31 cellular contexts compared by ENCODE assay signal in the genomic region with DNA sequence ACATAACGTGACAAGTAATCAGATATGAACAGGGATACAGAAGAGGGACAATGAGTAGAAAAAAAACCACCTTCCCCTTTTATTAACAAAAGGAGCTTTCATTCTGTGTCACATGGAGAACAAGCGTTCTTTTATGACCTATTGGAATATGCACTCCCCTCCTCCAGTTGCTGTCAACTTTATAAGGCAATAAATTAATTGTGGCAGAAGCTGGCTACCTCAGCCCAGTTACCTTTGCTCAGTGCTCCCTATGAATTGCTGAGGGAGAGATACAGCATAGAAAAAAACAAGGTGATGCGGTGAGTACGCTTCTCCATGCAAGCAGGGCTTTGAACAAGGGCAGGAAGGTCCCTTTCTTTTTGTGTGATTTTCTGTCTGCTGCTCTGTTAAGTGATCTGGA. TPM values are rescaled to one million over a fixed set of nuclear protein-coding genes. Genes with fewer than 3 reads are reported as not detected.
A peak's percentile ranks its signal among the peaks of the same experiment; 100 is the strongest.
DNase-seq lines count a peak whose midpoint lies in the region; ATAC-seq, FAIRE-seq and TF ChIP-seq lines count a peak whose summit lies in the region.
"Had no signal": no experiment of that assay in that cellular context is flagged by ENCODE, and none has a peak within 500 bp of the region (broad histone marks: within the 10 kb centered on the region; RNA-seq: fewer than 3 reads in every experiment).

MGAM2 (plus strand) TSS at position 210 of the 400 bp plus-strand sequence. CDS start 5,156 bp downstream, outside the sequence.

- peak within 1 kb of the TSS; percentile 39 for H3K27ac ChIP-seq in HUES48 (ENCODE audit: low read depth, low read length)
- no peak within 1 kb of the TSS for H3K27ac ChIP-seq in duodenal mucosa (ENCODE audit: low read depth, low read length)
- H3K27ac ChIP-seq in pancreas: peak within 1 kb of the TSS in 2 of 4 donors; percentile 57 to 61
- H3K27ac ChIP-seq: gastroesophageal sphincter, skin epidermis had no signal

- ATAC-seq in pancreas (peak; percentile 73 to 86 (median 80)), GM21576 (IDR thresholded peaks at IDR 0.05; ENCODE audit: unreplicated experiment) (no peak), GM21528 (IDR thresholded peaks at IDR 0.05; ENCODE audit: low FRiP score, unreplicated experiment) (no peak)
- ATAC-seq: esophagus mucosa; gastroesophageal sphincter; stimulated activated naive CD8-positive, alpha-beta T cell treated with anti-CD3 and anti-CD28 coated beads, Interleukin-15, Interleukin-2, amounts not matched to agents 100 U/mL and 50 U/mL, for 24 hours had no signal

- H3K4me3 ChIP-seq in HUES48 (ENCODE audit: low read depth, low read length): no peak within 1 kb of the TSS
- H3K4me3 ChIP-seq in duodenal mucosa (ENCODE audit: low read depth in 1 of 2, low read length in 2 of 2): peak within 1 kb of the TSS; percentile 75 to 84
- H3K4me3 ChIP-seq in pancreas: peak within 1 kb of the TSS in 3 of 4 donors; percentile 1 to 24 (median 14)
- H3K4me3 ChIP-seq: gastroesophageal sphincter, skin epidermis had no signal

- peak; percentile 80 for DNase-seq in NCI-H69 (lab: John Stamatoyannopoulos, UW)
- DNase-seq in pancreas: peak in 1 of 6 donors; percentile 16
- no peak for DNase-seq in NCI-H345 (lab: John Stamatoyannopoulos, UW)
- DNase-seq: activated CD4-positive, CD25-positive, alpha-beta regulatory T cell treated with anti-CD3 and anti-CD28 coated beads, Interleukin-2, amount 50 U/mL, for 72 hours; activated CD8-positive, alpha-beta memory T cell treated with anti-CD3 and anti-CD28 coated beads for 24 hours; activated naive CD4-positive, alpha-beta T cell treated with anti-CD3 and anti-CD28 coated beads, Interleukin-2, amount 50 U/mL, for 16 hours; activated T-cell treated with anti-CD3 and anti-CD28 coated beads, Interleukin-2, amount 50 U/mL, for 48 hours; anterior cingulate cortex; CD4-positive, alpha-beta memory T cell; central memory CD4-positive, alpha-beta T cell; DND-41; Karpas-422; mammary epithelial cell; NCI-H1105 treated with DMSO at 0.1 percent for 48 hours; NCI-H2171 treated with DMSO at 0.1 percent for 48 hours; NCI-H748 treated with DMSO at 0.1 percent for 48 hours; SK-N-SH; stimulated activated naive CD8-positive, alpha-beta T cell treated with anti-CD3 and anti-CD28 coated beads, Interleukin-15, Interleukin-2, amounts not matched to agents 100 U/mL and 50 U/mL, for 24 hours; T-helper 9 cell had no signal

- H3K36me3 ChIP-seq in HUES48 (ENCODE audit: control insufficient read depth, insufficient read depth, low read length): no peaks in the 10 kb centered on the region
- peaks cover 0 to 3% of the 10 kb centered on the region in 2 donors for H3K36me3 ChIP-seq in duodenal mucosa (ENCODE audit: control insufficient read depth in 1 of 2, insufficient read depth in 2 of 2, low read length in 2 of 2)
- no peaks in the 10 kb centered on the region for H3K36me3 ChIP-seq in pancreas
- H3K36me3 ChIP-seq: gastroesophageal sphincter, tibial nerve had no signal

- intact Hi-C loops in pancreas (cut with DNase I): no loop called here

- H3K9ac ChIP-seq in HUES48 (ENCODE audit: low read depth, low read length) (no peak within 1 kb of the TSS), duodenal mucosa (ENCODE audit: low read depth in 1 of 2, low read length in 2 of 2) (peak within 1 kb of the TSS; percentile 60 to 76)
- H3K9ac ChIP-seq: SK-N-SH had no signal

- 45 to 57% methylated on average over 4 of the region's 4 CpGs for WGBS in pancreas, 2 donors

- H3K9me3 ChIP-seq in HUES48 (ENCODE audit: control insufficient read depth, insufficient read depth, low read length) (no peaks in the 10 kb centered on the region), duodenal mucosa (ENCODE audit: control insufficient read depth in 1 of 2, low read length in 2 of 2) (no peaks in the 10 kb centered on the region), pancreas (no peaks in the 10 kb centered on the region)
- H3K9me3 ChIP-seq: gastroesophageal sphincter, SK-N-SH, tibial nerve had no signal

- no peaks in the 10 kb centered on the region for H3K27me3 ChIP-seq in HUES48 (ENCODE audit: control insufficient read depth, insufficient read depth, low read length)
- no peaks in the 10 kb centered on the region for H3K27me3 ChIP-seq in duodenal mucosa (ENCODE audit: control insufficient read depth in 1 of 2, insufficient read depth in 2 of 2, low read length in 2 of 2)
- H3K27me3 ChIP-seq in pancreas: no peaks in the 10 kb centered on the region
- H3K27me3 ChIP-seq: gastroesophageal sphincter, tibial nerve had no signal

- no peak for TF ChIP-seq CTCF in pancreas (IDR thresholded peaks at IDR 0.05)

- no peak for FAIRE-seq in pancreas (lab: Jason Lieb, UNC)
- FAIRE-seq: HTR-8/SVneo, RCC 7860 had no signal

- H3K4me1 ChIP-seq in HUES48 (ENCODE audit: control insufficient read depth, insufficient read depth, low read length): peaks cover 11% of the 10 kb centered on the region
- peaks cover 12 to 30% of the 10 kb centered on the region in 2 donors for H3K4me1 ChIP-seq in duodenal mucosa (ENCODE audit: control insufficient read depth in 1 of 2, insufficient read depth in 2 of 2, low read length in 2 of 2)
- H3K4me1 ChIP-seq in pancreas: no peaks in the 10 kb centered on the region
- H3K4me1 ChIP-seq: gastroesophageal sphincter, tibial nerve had no signal

RNA-seq across cellular contexts. Expression of gene MGAM2, which starts in this region (rescaled TPM):
- total RNA-seq in pancreas: 10 to 100 TPM in 2 of 6 donors, 1 to 10 TPM in 4; 8.9 to 28.3 (median 9.7) TPM
- polyA plus RNA-seq in pancreas: 1 to 10 TPM; 1.3 to 4.1 TPM
- total RNA-seq: CD4-positive, alpha-beta memory T cell; H4; pulmonary artery endothelial cell had no signal
- polyA plus RNA-seq: CD4-positive, alpha-beta memory T cell; SK-N-SH had no signal

Comparison
In these comparisons a context has a peak if more than half of its experiments do, and no peak if none do; other contexts are left out.
1. ATAC-seq: peak in pancreas (4 of 4); none in GM21576 (single experiment) and GM21528 (single experiment).